11 cellular contexts compared by ENCODE assay signal in genomic region chr1:200336111-200336845, GRCh38.
DNase-seq lines count a peak whose midpoint lies in the region; ATAC-seq and TF ChIP-seq lines count a peak whose summit lies in the region.
"Had no signal": no experiment of that assay in that cellular context is flagged by ENCODE, and none has a peak within 500 bp of the region (broad histone marks: within the 10 kb centered on the region; RNA-seq: fewer than 3 reads in every experiment).

No MANE protein-coding gene starts in this region.

- peaks cover 16% of the 10 kb centered on the region for H3K4me1 ChIP-seq in ACC112 (ENCODE audit: control insufficient read depth, insufficient read depth, low read length, unreplicated experiment)
- H3K4me1 ChIP-seq: BE2C had no signal

- H3K4me3 Mint-ChIP-seq in WTC11, result no peak overlapping the region

- TF ChIP-seq CTCF in WTC11 (IDR thresholded peaks at IDR 0.05), result no peak

- H3K4me3 ChIP-seq in ACC112 (ENCODE audit: low read depth, low read length), result peak overlapping the region; percentile 41; the same call in 1 of the 2 replicates

- no peaks in the 10 kb centered on the region for H3K27me3 Mint-ChIP-seq in WTC11 (ENCODE audit: low read depth)

- peaks cover 3% of the 10 kb centered on the region; the same call in 1 of the 2 replicates for H3K36me3 Mint-ChIP-seq in WTC11

- POLR2A ChIA-PET in WTC11 (lab: Charles Lee), result interaction anchor here (1.0 kb wide), 1 partner anchor 27 kb away, joined by 3 read pairs; no protein-coding TSS in a partner anchor

- H3K36me3 ChIP-seq in ACC112 (ENCODE audit: insufficient read depth, low read length), result no peaks in the 10 kb centered on the region
- H3K36me3 ChIP-seq: BE2C had no signal

- CTCF ChIA-PET in WTC11 (lab: Charles Lee), result no interaction called here

- H3K9me3 Mint-ChIP-seq in WTC11, result no peaks in the 10 kb centered on the region

- peak overlapping the region; percentile 98 for H2AFZ ChIP-seq in ACC112 (ENCODE audit: low read length, unreplicated experiment)

- peak overlapping the region; percentile 68 for H3K27ac ChIP-seq in ACC112 (ENCODE audit: low read depth, low read length)
- H3K27ac ChIP-seq: HL-60 had no signal

- H3K27ac Mint-ChIP-seq in WTC11, result peak overlapping the region; percentile 94

- DNase-seq in HT-29 (ENCODE audit: low spot score), result peak; percentile 26
- no peak for DNase-seq in WTC11 (ENCODE audit: low spot score)
- peak; percentile 76 for DNase-seq in iris pigment epithelial cell (ENCODE audit: low read depth)
- DNase-seq in UCSD-AML1 (lab: John Stamatoyannopoulos, UW; ENCODE audit: unreplicated experiment), result no peak
- DNase-seq in D341Med (ENCODE audit: low spot score), result no peak
- DNase-seq in NCI-H187 (lab: John Stamatoyannopoulos, UW), result no peak
- DNase-seq: BE2C had no signal

- ATAC-seq in WTC11, result no peak
- no peak for ATAC-seq in GM18873 (IDR thresholded peaks at IDR 0.05; ENCODE audit: low FRiP score, unreplicated experiment)
- ATAC-seq: activated CD4-positive, CD25-positive, alpha-beta regulatory T cell treated with anti-CD3 and anti-CD28 coated beads, Interleukin-2, amount 50 U/mL, for 24 hours had no signal

- H3K4me1 Mint-ChIP-seq in WTC11, result peaks cover 39% of the 10 kb centered on the region

- no peaks in the 10 kb centered on the region for H3K79me2 ChIP-seq in ACC112 (ENCODE audit: control insufficient read depth, insufficient read depth, low read length, unreplicated experiment)

- H3K27me3 ChIP-seq in ACC112 (ENCODE audit: insufficient read depth, low read length), result no peaks in the 10 kb centered on the region
- H3K27me3 ChIP-seq: BE2C had no signal

TF ChIP-seq in WTC11, 78 proteins besides CTCF, POLR2A, EP300 and RAD21 (continues in another document):
- TF ChIP-seq ZNF423 (CRISPR knock-in tag; IDR thresholded peaks at IDR 0.05), result no peak
- no peak for TF ChIP-seq CREM (CRISPR knock-in tag; IDR thresholded peaks at IDR 0.05)
- TF ChIP-seq E2F5 (CRISPR knock-in tag; IDR thresholded peaks at IDR 0.05), result no peak
- no peak for TF ChIP-seq FOXP1 (CRISPR knock-in tag; IDR thresholded peaks at IDR 0.05; ENCODE audit: borderline replicate concordance)
- no peak for TF ChIP-seq MAX (CRISPR knock-in tag; IDR thresholded peaks at IDR 0.05)
- TF ChIP-seq E2F4 (CRISPR knock-in tag; IDR thresholded peaks at IDR 0.05; ENCODE audit: borderline replicate concordance, low read depth), result no peak
- TF ChIP-seq HMGXB4 (CRISPR knock-in tag; IDR thresholded peaks at IDR 0.05), result no peak
- TF ChIP-seq TEAD4 (CRISPR knock-in tag; IDR thresholded peaks at IDR 0.05), result no peak
- no peak for TF ChIP-seq RORB (CRISPR knock-in tag; IDR thresholded peaks at IDR 0.05)
- TF ChIP-seq TP53 (CRISPR knock-in tag; IDR thresholded peaks at IDR 0.05), result no peak
- no peak for TF ChIP-seq MLX (CRISPR knock-in tag; IDR thresholded peaks at IDR 0.05)
- TF ChIP-seq ZMAT4 (CRISPR knock-in tag; IDR thresholded peaks at IDR 0.05), result no peak
- no peak for TF ChIP-seq ZNF232 (CRISPR knock-in tag; IDR thresholded peaks at IDR 0.05)
- no peak for TF ChIP-seq SP1 (CRISPR knock-in tag; conservative IDR thresholded peaks at IDR 0.05)
- TF ChIP-seq PRRX2 (CRISPR knock-in tag; IDR thresholded peaks at IDR 0.05), result no peak
- TF ChIP-seq AR (CRISPR knock-in tag; IDR thresholded peaks at IDR 0.05), result no peak
- TF ChIP-seq ATF2 (CRISPR knock-in tag; IDR thresholded peaks at IDR 0.05; ENCODE audit: borderline replicate concordance, low read depth), result no peak

Comparison
In these comparisons a context has a peak if more than half of its experiments do, and no peak if none do; other contexts are left out.
1. DNase-seq: peak in HT-29 (single experiment) and iris pigment epithelial cell (single experiment); none in WTC11 (single experiment), UCSD-AML1 (single experiment), D341Med (single experiment) and NCI-H187 (0 of 2).